21 cellular contexts compared by ENCODE assay signal in the genomic region with DNA sequence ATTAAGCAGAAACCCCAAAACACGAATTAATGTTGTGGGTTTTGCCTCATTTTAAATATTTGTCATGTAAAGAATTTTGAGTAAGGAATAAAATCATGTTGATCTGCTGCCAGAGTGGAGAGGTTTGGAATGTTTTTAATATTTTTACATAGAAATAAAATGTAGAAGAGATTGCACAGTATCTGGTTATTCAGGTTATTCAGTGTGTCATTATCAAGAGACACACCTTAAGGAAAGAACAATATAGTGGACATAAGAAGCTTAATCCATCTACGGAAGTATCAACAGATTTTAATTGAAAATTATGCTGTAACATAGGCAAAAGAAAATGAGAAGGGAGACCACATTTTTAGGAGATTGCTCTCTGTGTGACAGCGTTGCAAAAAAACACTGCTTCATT.
DNase-seq lines count a peak whose midpoint lies in the region; ATAC-seq, FAIRE-seq and TF ChIP-seq lines count a peak whose summit lies in the region.
"Had no signal": no experiment of that assay in that cellular context is flagged by ENCODE, and none has a peak within 500 bp of the region (broad histone marks: within the 10 kb centered on the region; RNA-seq: fewer than 3 reads in every experiment).

No MANE protein-coding gene starts in this region.

- DNase-seq in PC-3, result peak; percentile 55
- peak; percentile 2 for DNase-seq in bronchial epithelial cell (ENCODE audit: low read depth)
- DNase-seq in tibial artery, result no peak
- no peak for DNase-seq in effector memory CD8-positive, alpha-beta T cell
- DNase-seq: AML-193; Caco-2; Calu3; CD4-positive, alpha-beta T cell; CD8-positive, alpha-beta T cell; DMS79 treated with DMSO at 0.1 percent for 48 hours; GF-D8 had no signal

- no peaks in the 10 kb centered on the region for H3K79me2 ChIP-seq in PC-3 (ENCODE audit: low read length)

- no peak overlapping the region for H3K27ac Mint-ChIP-seq in effector memory CD8-positive, alpha-beta T cell
- H3K27ac Mint-ChIP-seq: B cell; CD4-positive, alpha-beta T cell; CD8-positive, alpha-beta T cell had no signal

- H3K4me1 ChIP-seq in PC-3 (ENCODE audit: insufficient read depth, low read length) (0 out of 2 replicates have a peak, but pooled peaks cover 7% of the 10 kb centered on the region), tibial artery (no peaks in the 10 kb centered on the region)
- H3K4me1 ChIP-seq: A549, Caco-2 had no signal

- POLR2A ChIA-PET in PC-3 (lab: Charles Lee; ENCODE audit: unreplicated experiment), result no interaction called here

- CTCF ChIA-PET in PC-3 (lab: Charles Lee), result no interaction called here

- H3K9me2 ChIP-seq in PC-3 (replicated peaks; ENCODE audit: low read length), result no peaks in the 10 kb centered on the region

- H4K20me1 ChIP-seq in PC-3 (ENCODE audit: low read length), result no peaks in the 10 kb centered on the region
- H4K20me1 ChIP-seq: BLaER1 treated with 17β-estradiol and CSF1 and Interleukin-3, amounts not matched to agents 10 nM and 100 nM had no signal

- H3K27ac ChIP-seq in PC-3 (ENCODE audit: low read length), result no peak overlapping the region
- H3K27ac ChIP-seq in tibial artery, result no peak overlapping the region
- H3K27ac ChIP-seq: 22Rv1; A549; BLaER1 treated with 17β-estradiol and CSF1 and Interleukin-3, amounts not matched to agents 10 nM and 100 nM; C4-2B had no signal

- no peaks in the 10 kb centered on the region for H3F3A ChIP-seq in PC-3 (ENCODE audit: low read length, unreplicated experiment)

- peaks cover 2% of the 10 kb centered on the region for H3K36me3 Mint-ChIP-seq in effector memory CD8-positive, alpha-beta T cell (ENCODE audit: insufficient read depth)
- H3K36me3 Mint-ChIP-seq: CD8-positive, alpha-beta T cell had no signal

- H3K9me3 ChIP-seq in PC-3 (ENCODE audit: low read length) (no peaks in the 10 kb centered on the region; the same call in 1 of the 2 replicates), tibial artery (no peaks in the 10 kb centered on the region)
- H3K9me3 ChIP-seq: Caco-2 had no signal

- H3K4me1 Mint-ChIP-seq in effector memory CD8-positive, alpha-beta T cell (ENCODE audit: low read depth in 2 of 2), result no peaks in the 10 kb centered on the region
- H3K4me1 Mint-ChIP-seq: B cell had no signal

- H3K4me3 ChIP-seq in PC-3 (ENCODE audit: low read length) (no peak overlapping the region), bronchial epithelial cell (ENCODE audit: low read depth, low read length) (no peak overlapping the region), tibial artery (no peak overlapping the region)
- H3K4me3 ChIP-seq: A549; BLaER1 treated with 17β-estradiol and CSF1 and Interleukin-3, amounts not matched to agents 10 nM and 100 nM had no signal

- H3K9ac ChIP-seq in PC-3 (ENCODE audit: low read length), result no peak overlapping the region
- H3K9ac ChIP-seq: BLaER1 treated with 17β-estradiol and CSF1 and Interleukin-3, amounts not matched to agents 10 nM and 100 nM had no signal

- no peak overlapping the region for H2AFZ ChIP-seq in PC-3 (ENCODE audit: low read length)

- H3K27me3 ChIP-seq in PC-3 (ENCODE audit: low read length), result no peaks in the 10 kb centered on the region
- no peaks in the 10 kb centered on the region for H3K27me3 ChIP-seq in bronchial epithelial cell (ENCODE audit: control insufficient read depth, insufficient read depth, low read length)
- no peaks in the 10 kb centered on the region for H3K27me3 ChIP-seq in tibial artery
- H3K27me3 ChIP-seq: BLaER1 treated with 17β-estradiol and CSF1 and Interleukin-3, amounts not matched to agents 10 nM and 100 nM had no signal

- FAIRE-seq in bronchial epithelial cell (lab: Jason Lieb, UNC), result no peak
- FAIRE-seq: A549, D721Med, G401.6, GM12891 had no signal

- ATAC-seq in PC-3 (no peak), esophagus mucosa (peak; percentile 72), GM18858 (IDR thresholded peaks at IDR 0.05; ENCODE audit: unreplicated experiment) (no peak)
- ATAC-seq in effector memory CD8-positive, alpha-beta T cell (replicated peaks), result no peak
- ATAC-seq: A549; CD8-positive, alpha-beta T cell had no signal

- TF ChIP-seq CTCF in PC-3 (conservative IDR thresholded peaks at IDR 0.05; ENCODE audit: low read depth, low read length) (no peak), bronchial epithelial cell (IDR thresholded peaks at IDR 0.05; ENCODE audit: insufficient read depth, low read length, severe bottlenecking) (no peak), tibial artery (IDR thresholded peaks at IDR 0.05) (no peak)

- H3K4me3 Mint-ChIP-seq in effector memory CD8-positive, alpha-beta T cell, result no peak overlapping the region
- H3K4me3 Mint-ChIP-seq: B cell; CD4-positive, alpha-beta T cell; CD8-positive, alpha-beta T cell had no signal

- H3K4me2 ChIP-seq in PC-3 (ENCODE audit: low read length), result no peak overlapping the region
- H3K4me2 ChIP-seq: A549; BLaER1 treated with 17β-estradiol and CSF1 and Interleukin-3, amounts not matched to agents 10 nM and 100 nM had no signal

- H3K27me3 Mint-ChIP-seq in effector memory CD8-positive, alpha-beta T cell, result no peaks in the 10 kb centered on the region

- BruUV-seq in PC-3 (replicated peaks; lab: Mats Ljungman, UMichigan), result no TSS peak

- no peaks in the 10 kb centered on the region for H3K36me3 ChIP-seq in PC-3 (ENCODE audit: low read depth, low read length)
- H3K36me3 ChIP-seq in bronchial epithelial cell (ENCODE audit: control insufficient read depth, insufficient read depth, low read length), result no peaks in the 10 kb centered on the region
- no peaks in the 10 kb centered on the region for H3K36me3 ChIP-seq in tibial artery
- H3K36me3 ChIP-seq: BLaER1 treated with 17β-estradiol and CSF1 and Interleukin-3, amounts not matched to agents 10 nM and 100 nM had no signal

- peaks cover 8 to 12% of the 10 kb centered on the region in 2 donors for H3K9me3 Mint-ChIP-seq in effector memory CD8-positive, alpha-beta T cell

- intact Hi-C loops in PC-3 (cut with micrococcal nuclease) (no loop called here), tibial artery (cut with DNase I; ENCODE audit: low total_unique reads) (no loop called here)

Comparison
In these comparisons a context has a peak if more than half of its experiments do, and no peak if none do; other contexts are left out.
1. DNase-seq: peak in PC-3 (single experiment) and bronchial epithelial cell (single experiment); none in tibial artery (0 of 2) and effector memory CD8-positive, alpha-beta T cell (0 of 3).